14 cellular contexts compared by ENCODE assay signal in the genomic region with DNA sequence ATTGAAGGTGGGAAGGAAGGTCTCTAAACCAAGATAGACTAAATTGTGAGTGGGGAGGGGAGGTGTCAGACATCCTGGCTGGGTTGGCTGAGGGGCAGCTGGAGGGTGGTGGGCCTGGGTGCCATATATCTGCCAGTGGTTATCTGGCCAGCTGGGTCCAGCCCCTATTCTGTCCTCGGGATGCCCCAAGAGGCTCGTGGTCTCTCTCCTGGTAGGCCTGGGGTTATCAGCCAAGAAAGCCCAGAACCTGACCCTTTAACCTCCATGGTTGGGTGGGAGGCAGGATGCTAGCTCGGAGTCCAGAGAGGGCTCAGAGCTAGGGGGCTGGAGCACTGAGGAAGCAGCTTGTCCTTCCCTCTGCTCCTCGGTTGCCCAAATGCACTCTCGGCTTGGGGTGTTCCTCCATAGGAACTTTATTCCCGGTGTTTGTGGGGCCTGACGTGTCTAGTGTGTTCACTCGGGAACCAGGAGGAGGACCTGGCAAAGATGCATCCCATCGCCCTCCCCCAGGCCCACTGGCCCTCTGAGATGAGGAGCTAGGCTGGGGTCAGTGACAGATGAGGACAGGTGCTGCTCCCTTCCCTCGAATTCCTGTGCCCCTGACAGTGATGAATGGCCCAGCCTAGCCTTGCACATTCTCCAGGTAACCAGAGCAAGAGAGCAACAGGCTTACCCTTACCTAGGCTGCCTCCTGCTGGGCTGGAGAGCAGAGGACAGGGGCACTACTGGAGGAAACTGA.
"Had no signal": no experiment of that assay in that cellular context is flagged by ENCODE, and none has a peak within 500 bp of the region (broad histone marks: within the 10 kb centered on the region; RNA-seq: fewer than 3 reads in every experiment).

No MANE protein-coding gene starts in this region.

- H3K4me3 ChIP-seq: coronary artery, gastrocnemius medialis, heart right ventricle, neural progenitor cell, right atrium auricular region, transverse colon had no signal

- H3K27me3 ChIP-seq: gastrocnemius medialis, right atrium auricular region, transverse colon had no signal

- H3K9me3 ChIP-seq: gastrocnemius medialis, heart right ventricle, right atrium auricular region, transverse colon had no signal

- DNase-seq: activated CD4-positive, alpha-beta T cell treated with anti-CD3 and anti-CD28 coated beads for 1 hour; activated CD4-positive, alpha-beta T cell treated with anti-CD3 and anti-CD28 coated beads, Interleukin-2, amount 50 U/mL, for 48 hours; activated CD8-positive, alpha-beta memory T cell treated with anti-CD3 and anti-CD28 coated beads, Interleukin-2, amount 50 U/mL, for 48 hours; activated naive CD4-positive, alpha-beta T cell treated with anti-CD3 and anti-CD28 coated beads, Interleukin-2, amount 10 ng/mL, durations not matched to agents 7 days and 5 days; effector CD4-positive, alpha-beta T cell; gastrocnemius medialis; heart right ventricle; kidney; left ventricle myocardium superior; stimulated activated naive B cell treated with anti-CD40 and anti-IgM and Interleukin-4, amounts not matched to agents 10 μg/mL and 1 μg/mL and 100 μg/mL, for 72 hours; transverse colon had no signal

- H3K27ac ChIP-seq: coronary artery, gastrocnemius medialis, heart right ventricle, neural progenitor cell, right atrium auricular region, transverse colon had no signal

- H3K36me3 ChIP-seq: gastrocnemius medialis, heart right ventricle, neural progenitor cell, right atrium auricular region, transverse colon had no signal

- H3K4me1 ChIP-seq: gastrocnemius medialis, neural progenitor cell had no signal

- H3K9ac ChIP-seq: neural progenitor cell had no signal

- FAIRE-seq: kidney had no signal

- H3K4me2 ChIP-seq: neural progenitor cell had no signal
